In the genomic region with DNA sequence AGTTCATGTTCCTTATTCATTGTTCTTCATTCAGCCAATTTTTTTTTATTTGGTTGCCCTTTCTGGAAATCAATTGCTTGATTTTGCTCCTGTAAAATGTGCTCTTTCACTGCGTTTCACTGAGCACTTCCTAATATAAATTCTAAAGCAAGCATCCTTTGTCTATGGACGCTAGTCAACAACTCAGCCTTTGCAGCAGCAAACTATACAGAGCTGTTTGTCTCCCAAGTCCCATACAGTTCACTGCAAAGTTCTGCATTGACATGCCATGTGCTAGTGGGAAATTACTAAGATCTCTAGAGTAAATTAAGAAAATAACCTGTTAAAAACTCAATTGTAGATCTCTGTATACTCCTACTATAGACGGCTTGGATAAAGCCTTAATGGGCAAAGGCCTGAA, we compare ENCODE assay signal across 17 cellular contexts.
DNase-seq lines count a peak whose midpoint lies in the region; ATAC-seq and TF ChIP-seq lines count a peak whose summit lies in the region.
"Had no signal": no experiment of that assay in that cellular context is flagged by ENCODE, and none has a peak within 500 bp of the region (broad histone marks: within the 10 kb centered on the region; RNA-seq: fewer than 3 reads in every experiment).

No MANE protein-coding gene starts in this region.

- H3K36me3 Mint-ChIP-seq in activated CD4-positive, alpha-beta T cell treated with anti-CD3 and anti-CD28 coated beads, Interleukin-2, amount 10 ng/mL, durations not matched to agents 7 days and 5 days (ENCODE audit: low read depth), result peaks cover 35% of the 10 kb centered on the region
- no peaks in the 10 kb centered on the region for H3K36me3 Mint-ChIP-seq in T-helper 17 cell (ENCODE audit: low read depth)
- H3K36me3 Mint-ChIP-seq in central memory CD8-positive, alpha-beta T cell (ENCODE audit: insufficient read depth), result peaks cover 11% of the 10 kb centered on the region
- H3K36me3 Mint-ChIP-seq: neural progenitor cell had no signal

- TF ChIP-seq CTCF in colonic mucosa (IDR thresholded peaks at IDR 0.05), result no peak

- POLR2A ChIA-PET in activated CD4-positive, alpha-beta T cell treated with anti-CD3 and anti-CD28 coated beads, Interleukin-2, amount 10 ng/mL, durations not matched to agents 7 days and 5 days (lab: Charles Lee), result interaction anchor here (1.0 to 1.2 kb wide), 2 partner anchors 15 to 110 kb away, joined by 3 to 4 read pairs; no protein-coding TSS in a partner anchor

- no peaks in the 10 kb centered on the region for H3K9me3 ChIP-seq in T-helper 17 cell (ENCODE audit: control insufficient read depth, low read length, poor library complexity, severe bottlenecking)
- no peaks in the 10 kb centered on the region for H3K9me3 ChIP-seq in colonic mucosa

- CTCF ChIA-PET in activated CD4-positive, alpha-beta T cell treated with anti-CD3 and anti-CD28 coated beads, Interleukin-2, amount 10 ng/mL, durations not matched to agents 7 days and 5 days (lab: Charles Lee), result interaction anchor here (0.6 to 2.1 kb wide), 7 partner anchors 11 to 437 kb away, joined by 3 to 14 read pairs (median 3); a partner anchor contains a TSS

- H3K9me3 Mint-ChIP-seq in activated CD4-positive, alpha-beta T cell treated with anti-CD3 and anti-CD28 coated beads, Interleukin-2, amount 10 ng/mL, durations not matched to agents 7 days and 5 days, result peaks cover 4% of the 10 kb centered on the region
- H3K9me3 Mint-ChIP-seq in central memory CD8-positive, alpha-beta T cell, result no peaks in the 10 kb centered on the region
- H3K9me3 Mint-ChIP-seq: neural progenitor cell had no signal

- H3K27me3 ChIP-seq in colonic mucosa, result no peaks in the 10 kb centered on the region
- H3K27me3 ChIP-seq: neural progenitor cell had no signal

- no peak overlapping the region for H3K4me3 Mint-ChIP-seq in activated CD4-positive, alpha-beta T cell treated with anti-CD3 and anti-CD28 coated beads, Interleukin-2, amount 10 ng/mL, durations not matched to agents 7 days and 5 days
- peak overlapping the region; percentile 62 for H3K4me3 Mint-ChIP-seq in T-helper 17 cell
- no peak overlapping the region for H3K4me3 Mint-ChIP-seq in central memory CD8-positive, alpha-beta T cell
- H3K4me3 Mint-ChIP-seq: neural progenitor cell had no signal

- no peak overlapping the region for H3K4me3 ChIP-seq in colonic mucosa
- H3K4me3 ChIP-seq: neural progenitor cell, PC-9 had no signal

- no peaks in the 10 kb centered on the region for H3K36me3 ChIP-seq in colonic mucosa
- H3K36me3 ChIP-seq: neural progenitor cell had no signal

- H3K9ac ChIP-seq in colonic mucosa (ENCODE audit: low read depth in 2 of 2, low read length in 2 of 2), result no peak overlapping the region
- H3K9ac ChIP-seq: neural progenitor cell had no signal

- intact Hi-C loops in sciatic nerve (cut with DNase I), result no loop called here
- intact Hi-C loops in colonic mucosa (cut with DNase I), result no loop called here

- H3K27ac Mint-ChIP-seq in activated CD4-positive, alpha-beta T cell treated with anti-CD3 and anti-CD28 coated beads, Interleukin-2, amount 10 ng/mL, durations not matched to agents 7 days and 5 days, result peak overlapping the region; percentile 84
- H3K27ac Mint-ChIP-seq in T-helper 17 cell, result peak overlapping the region; percentile 100
- peak overlapping the region; percentile 65 for H3K27ac Mint-ChIP-seq in central memory CD8-positive, alpha-beta T cell (ENCODE audit: low read depth)
- H3K27ac Mint-ChIP-seq: neural progenitor cell had no signal

- H3K27ac ChIP-seq in colonic mucosa, result no peak overlapping the region
- H3K27ac ChIP-seq: neural progenitor cell, PC-9 had no signal

- no peak for DNase-seq in activated CD4-positive, alpha-beta T cell treated with anti-CD3 and anti-CD28 coated beads, Interleukin-2, amount 10 ng/mL, durations not matched to agents 7 days and 5 days
- no peak for DNase-seq in activated CD4-positive, alpha-beta T cell treated with anti-CD3 and anti-CD28 coated beads for 4 hours
- DNase-seq in T-helper 17 cell, result no peak
- DNase-seq in central memory CD8-positive, alpha-beta T cell (ENCODE audit: low spot score in 2 of 2), result no peak
- DNase-seq in sciatic nerve (ENCODE audit: low spot score), result no peak
- DNase-seq in NCI-H2107 (lab: John Stamatoyannopoulos, UW), result no peak
- DNase-seq in colonic mucosa, result no peak
- DNase-seq in putamen (ENCODE audit: low spot score), result no peak
- DNase-seq: ACHN; effector CD8-positive, alpha-beta T cell; mesenchymal stem cell; NCI-H1417; NCI-H2171; NCI-H748 treated with DMSO at 0.1 percent for 48 hours; PC-9 had no signal

- ATAC-seq in T-helper 17 cell (no peak), sciatic nerve (peak; percentile 41)
- ATAC-seq in central memory CD8-positive, alpha-beta T cell (replicated peaks; ENCODE audit: extremely low read depth, poor library complexity, severe bottlenecking), result no peak
- ATAC-seq: HCT116 had no signal

- no peaks in the 10 kb centered on the region for H3K27me3 Mint-ChIP-seq in activated CD4-positive, alpha-beta T cell treated with anti-CD3 and anti-CD28 coated beads, Interleukin-2, amount 10 ng/mL, durations not matched to agents 7 days and 5 days
- no peaks in the 10 kb centered on the region for H3K27me3 Mint-ChIP-seq in T-helper 17 cell
- no peaks in the 10 kb centered on the region for H3K27me3 Mint-ChIP-seq in central memory CD8-positive, alpha-beta T cell

- H3K4me1 Mint-ChIP-seq in activated CD4-positive, alpha-beta T cell treated with anti-CD3 and anti-CD28 coated beads, Interleukin-2, amount 10 ng/mL, durations not matched to agents 7 days and 5 days, result peaks cover 97% of the 10 kb centered on the region
- H3K4me1 Mint-ChIP-seq in T-helper 17 cell, result peaks cover 57% of the 10 kb centered on the region
- H3K4me1 Mint-ChIP-seq in central memory CD8-positive, alpha-beta T cell, result peaks cover 52% of the 10 kb centered on the region

- H3K4me1 ChIP-seq in colonic mucosa, result no peaks in the 10 kb centered on the region
- H3K4me1 ChIP-seq: neural progenitor cell had no signal
